Comparison of ENCODE assay signal across 2 cellular contexts in the genomic region with DNA sequence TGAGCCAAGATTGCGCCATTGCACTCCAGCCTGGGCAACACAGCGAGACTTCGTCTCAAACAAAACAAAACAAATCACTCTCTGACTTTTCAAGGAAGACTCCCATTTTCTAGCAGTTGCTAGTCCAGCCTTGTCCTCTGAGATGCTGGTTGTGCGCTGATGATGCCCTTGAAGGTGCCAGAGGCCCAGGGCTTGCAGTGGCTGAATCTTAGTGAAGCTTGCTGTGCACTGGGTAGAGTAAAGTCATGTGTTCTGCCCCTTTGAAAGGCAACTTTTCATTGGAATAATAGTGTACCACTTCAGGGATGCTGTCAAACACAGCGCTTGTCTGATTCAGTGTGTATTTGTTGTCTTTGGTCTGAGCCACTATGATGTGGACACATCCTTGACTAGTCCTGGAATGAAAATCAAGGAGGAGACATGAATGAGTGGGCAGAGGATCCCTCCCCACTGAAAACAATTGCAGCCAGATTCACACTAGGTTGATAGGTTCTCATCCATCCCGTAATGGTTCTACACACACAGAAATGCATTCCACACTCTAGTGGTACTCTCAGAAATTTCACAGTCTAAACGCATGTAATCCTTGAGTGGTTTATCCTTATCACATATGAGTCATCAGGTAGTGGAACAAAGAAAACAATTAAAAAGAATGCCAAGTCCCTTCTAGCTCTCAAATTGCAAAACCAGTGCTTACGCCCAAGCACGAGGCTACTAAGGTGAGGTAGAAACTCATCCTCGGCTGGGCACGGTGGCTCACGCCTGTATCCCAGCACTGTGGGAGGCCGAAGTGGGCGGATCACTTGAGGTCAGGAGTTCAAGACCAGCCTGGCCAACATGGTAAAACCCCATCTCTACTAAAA.
TF ChIP-seq lines count a peak whose summit lies in the region.

No MANE protein-coding gene starts in this region.

TF ChIP-seq in HCT116, 20 proteins besides CTCF, POLR2A, EP300 and RAD21:
- TF ChIP-seq ZNF274 (IDR thresholded peaks at IDR 0.05; ENCODE audit: low read depth, low read length), result no peak
- no peak for TF ChIP-seq EZH2 (IDR thresholded peaks at IDR 0.05)
- TF ChIP-seq TCF7L2 (IDR thresholded peaks at IDR 0.05; ENCODE audit: borderline replicate concordance, extremely low read depth, insufficient read depth, insufficient read length), result no peak
- TF ChIP-seq, protein P1, sequence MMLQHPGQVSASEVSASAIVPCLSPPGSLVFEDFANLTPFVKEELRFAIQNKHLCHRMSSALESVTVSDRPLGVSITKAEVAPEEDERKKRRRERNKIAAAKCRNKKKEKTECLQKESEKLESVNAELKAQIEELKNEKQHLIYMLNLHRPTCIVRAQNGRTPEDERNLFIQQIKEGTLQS (IDR thresholded peaks at IDR 0.05), result no peak
- TF ChIP-seq CBX3 (IDR thresholded peaks at IDR 0.05; ENCODE audit: low read depth), result 0 out of 2 replicates have a peak, but pooled peaks have one; percentile 5
- no peak for TF ChIP-seq SRF (IDR thresholded peaks at IDR 0.05; ENCODE audit: low read depth)
- no peak for TF ChIP-seq POLR2AphosphoS5 (IDR thresholded peaks at IDR 0.05; ENCODE audit: low read depth, low read length)
- TF ChIP-seq EZH2phosphoT487 (IDR thresholded peaks at IDR 0.05; ENCODE audit: borderline replicate concordance), result no peak
- TF ChIP-seq, protein P2, sequence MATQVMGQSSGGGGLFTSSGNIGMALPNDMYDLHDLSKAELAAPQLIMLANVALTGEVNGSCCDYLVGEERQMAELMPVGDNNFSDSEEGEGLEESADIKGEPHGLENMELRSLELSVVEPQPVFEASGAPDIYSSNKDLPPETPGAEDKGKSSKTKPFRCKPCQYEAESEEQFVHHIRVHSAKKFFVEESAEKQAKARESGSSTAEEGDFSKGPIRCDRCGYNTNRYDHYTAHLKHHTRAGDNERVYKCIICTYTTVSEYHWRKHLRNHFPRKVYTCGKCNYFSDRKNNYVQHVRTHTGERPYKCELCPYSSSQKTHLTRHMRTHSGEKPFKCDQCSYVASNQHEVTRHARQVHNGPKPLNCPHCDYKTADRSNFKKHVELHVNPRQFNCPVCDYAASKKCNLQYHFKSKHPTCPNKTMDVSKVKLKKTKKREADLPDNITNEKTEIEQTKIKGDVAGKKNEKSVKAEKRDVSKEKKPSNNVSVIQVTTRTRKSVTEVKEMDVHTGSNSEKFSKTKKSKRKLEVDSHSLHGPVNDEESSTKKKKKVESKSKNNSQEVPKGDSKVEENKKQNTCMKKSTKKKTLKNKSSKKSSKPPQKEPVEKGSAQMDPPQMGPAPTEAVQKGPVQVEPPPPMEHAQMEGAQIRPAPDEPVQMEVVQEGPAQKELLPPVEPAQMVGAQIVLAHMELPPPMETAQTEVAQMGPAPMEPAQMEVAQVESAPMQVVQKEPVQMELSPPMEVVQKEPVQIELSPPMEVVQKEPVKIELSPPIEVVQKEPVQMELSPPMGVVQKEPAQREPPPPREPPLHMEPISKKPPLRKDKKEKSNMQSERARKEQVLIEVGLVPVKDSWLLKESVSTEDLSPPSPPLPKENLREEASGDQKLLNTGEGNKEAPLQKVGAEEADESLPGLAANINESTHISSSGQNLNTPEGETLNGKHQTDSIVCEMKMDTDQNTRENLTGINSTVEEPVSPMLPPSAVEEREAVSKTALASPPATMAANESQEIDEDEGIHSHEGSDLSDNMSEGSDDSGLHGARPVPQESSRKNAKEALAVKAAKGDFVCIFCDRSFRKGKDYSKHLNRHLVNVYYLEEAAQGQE (IDR thresholded peaks at IDR 0.05; ENCODE audit: low read depth), result no peak
- TF ChIP-seq ELF1 (IDR thresholded peaks at IDR 0.05; ENCODE audit: borderline replicate concordance, low read depth), result no peak
- TF ChIP-seq YY1 (IDR thresholded peaks at IDR 0.05; ENCODE audit: extremely low read depth, insufficient replicate concordance, low read depth, low read length), result no peak
- TF ChIP-seq FOSL1 (IDR thresholded peaks at IDR 0.05; ENCODE audit: low read depth), result peak; percentile 58
- TF ChIP-seq SIN3A (IDR thresholded peaks at IDR 0.05; ENCODE audit: low read depth), result no peak
- peak; percentile 60; the same call in 1 of the 2 replicates for TF ChIP-seq CEBPB (IDR thresholded peaks at IDR 0.05; ENCODE audit: low read depth)
- TF ChIP-seq, protein P3, sequence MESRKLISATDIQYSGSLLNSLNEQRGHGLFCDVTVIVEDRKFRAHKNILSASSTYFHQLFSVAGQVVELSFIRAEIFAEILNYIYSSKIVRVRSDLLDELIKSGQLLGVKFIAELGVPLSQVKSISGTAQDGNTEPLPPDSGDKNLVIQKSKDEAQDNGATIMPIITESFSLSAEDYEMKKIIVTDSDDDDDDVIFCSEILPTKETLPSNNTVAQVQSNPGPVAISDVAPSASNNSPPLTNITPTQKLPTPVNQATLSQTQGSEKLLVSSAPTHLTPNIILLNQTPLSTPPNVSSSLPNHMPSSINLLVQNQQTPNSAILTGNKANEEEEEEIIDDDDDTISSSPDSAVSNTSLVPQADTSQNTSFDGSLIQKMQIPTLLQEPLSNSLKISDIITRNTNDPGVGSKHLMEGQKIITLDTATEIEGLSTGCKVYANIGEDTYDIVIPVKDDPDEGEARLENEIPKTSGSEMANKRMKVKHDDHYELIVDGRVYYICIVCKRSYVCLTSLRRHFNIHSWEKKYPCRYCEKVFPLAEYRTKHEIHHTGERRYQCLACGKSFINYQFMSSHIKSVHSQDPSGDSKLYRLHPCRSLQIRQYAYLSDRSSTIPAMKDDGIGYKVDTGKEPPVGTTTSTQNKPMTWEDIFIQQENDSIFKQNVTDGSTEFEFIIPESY (IDR thresholded peaks at IDR 0.05; ENCODE audit: extremely low read depth, insufficient replicate concordance, low read length), result no peak
- TF ChIP-seq, protein P4, sequence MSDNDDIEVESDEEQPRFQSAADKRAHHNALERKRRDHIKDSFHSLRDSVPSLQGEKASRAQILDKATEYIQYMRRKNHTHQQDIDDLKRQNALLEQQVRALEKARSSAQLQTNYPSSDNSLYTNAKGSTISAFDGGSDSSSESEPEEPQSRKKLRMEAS (IDR thresholded peaks at IDR 0.05), result peak; percentile 64
- TF ChIP-seq SP1 (IDR thresholded peaks at IDR 0.05; ENCODE audit: low read depth), result peak; percentile 17; the same call in 1 of the 2 replicates
- no peak for TF ChIP-seq EGR1 (IDR thresholded peaks at IDR 0.05; ENCODE audit: low read depth)
- TF ChIP-seq ZFX (IDR thresholded peaks at IDR 0.05), result no peak
- TF ChIP-seq JUND (IDR thresholded peaks at IDR 0.05), result peak; percentile 43

TF ChIP-seq in HEK293T, 16 proteins besides CTCF, POLR2A, EP300 and RAD21:
- TF ChIP-seq SP1 (IDR thresholded peaks at IDR 0.05) (no peak), ELF4 (IDR thresholded peaks at IDR 0.05) (no peak), SUZ12 (IDR thresholded peaks at IDR 0.05) (no peak), ZNF384 (IDR thresholded peaks at IDR 0.05) (no peak), FOXM1 (IDR thresholded peaks at IDR 0.05; ENCODE audit: borderline replicate concordance) (no peak), FOXK2 (IDR thresholded peaks at IDR 0.05) (no peak)
